In genomic region chr11:6297831-6298230, GRCh38 we compare ENCODE assay signal across 11 cellular contexts. TPM values are rescaled to one million over a fixed set of nuclear protein-coding genes. Genes with fewer than 3 reads are reported as not detected.
DNase-seq lines count a peak whose midpoint lies in the region; ATAC-seq and TF ChIP-seq lines count a peak whose summit lies in the region.
"Had no signal": no experiment of that assay in that cellular context is flagged by ENCODE, and none has a peak within 500 bp of the region (broad histone marks: within the 10 kb centered on the region; RNA-seq: fewer than 3 reads in every experiment).

No MANE protein-coding gene starts in this region.

- H3K27me3 ChIP-seq in brain microvascular endothelial cell (replicated peaks) = no peaks in the 10 kb centered on the region
- no peaks in the 10 kb centered on the region for H3K27me3 ChIP-seq in neural cell (ENCODE audit: insufficient read depth, low read depth, low read length)
- no peaks in the 10 kb centered on the region for H3K27me3 ChIP-seq in PC-9 (ENCODE audit: insufficient read depth, low read depth)

- H4K20me1 ChIP-seq in neural cell (ENCODE audit: insufficient read depth) = no peaks in the 10 kb centered on the region
- no peaks in the 10 kb centered on the region for H4K20me1 ChIP-seq in PC-9 (ENCODE audit: insufficient read depth)

- POLR2A ChIA-PET in PC-9 (lab: Charles Lee; ENCODE audit: unreplicated experiment) = no interaction called here

- ATAC-seq in GM19455 (IDR thresholded peaks at IDR 0.05; ENCODE audit: unreplicated experiment) = no peak
- no peak for ATAC-seq in HG03280 (IDR thresholded peaks at IDR 0.05; ENCODE audit: unreplicated experiment)

- DNase-seq in ELR (ENCODE audit: low read depth) (peak; percentile 46), KBM-7 (peak; percentile 8), brain microvascular endothelial cell (no peak), PC-9 (no peak), GM19238 (ENCODE audit: insufficient read length, low spot score) (no peak)
- DNase-seq: activated CD4-positive, alpha-beta T cell treated with anti-CD3 and anti-CD28 coated beads for 1 hour; NCI-H446 treated with DMSO at 0.1 percent for 48 hours had no signal

- H3K4me1 ChIP-seq in PC-9 (replicated peaks; ENCODE audit: insufficient read depth) = no peaks in the 10 kb centered on the region

- H3K79me2 ChIP-seq in neural cell (replicated peaks; ENCODE audit: insufficient read depth, low read length) (no peaks in the 10 kb centered on the region), PC-9 (ENCODE audit: low read depth) (no peaks in the 10 kb centered on the region)

- H3K36me3 ChIP-seq in brain microvascular endothelial cell (replicated peaks) (no peaks in the 10 kb centered on the region), neural cell (ENCODE audit: insufficient read depth, low read length) (no peaks in the 10 kb centered on the region), PC-9 (ENCODE audit: low read depth) (no peaks in the 10 kb centered on the region)

- no peaks in the 10 kb centered on the region for H3K9me2 ChIP-seq in neural cell (ENCODE audit: insufficient read depth, low read length)
- H3K9me2 ChIP-seq in PC-9 (ENCODE audit: insufficient read depth) = no peaks in the 10 kb centered on the region

- peak; percentile 49 for TF ChIP-seq CTCF in brain microvascular endothelial cell (IDR thresholded peaks at IDR 0.05; ENCODE audit: low read depth, low read length, missing control alignments)
- peak; percentile 39 for TF ChIP-seq CTCF in neural cell (IDR thresholded peaks at IDR 0.05; ENCODE audit: poor library complexity, severe bottlenecking)
- TF ChIP-seq CTCF in PC-9 (conservative IDR thresholded peaks at IDR 0.05) = no peak

- H3F3A ChIP-seq in neural cell (ENCODE audit: insufficient read depth, low read length, poor library complexity, severe bottlenecking) = no peaks in the 10 kb centered on the region
- no peaks in the 10 kb centered on the region for H3F3A ChIP-seq in PC-9 (ENCODE audit: insufficient read depth, low read depth)

- in situ Hi-C loops in KBM-7 (cut with MboI; ENCODE audit: low pct_unique_long_range_greater_than_20kb, low sequenced_read_pairs) = no loop called here
- in situ Hi-C loops in brain microvascular endothelial cell (cut with HindIII; ENCODE audit: low pct_ligation_motif_present, low sequenced_read_pairs) = no loop called here

- no peak overlapping the region for H3K27ac ChIP-seq in brain microvascular endothelial cell
- no peak overlapping the region for H3K27ac ChIP-seq in neural cell (ENCODE audit: low read length)
- no peak overlapping the region for H3K27ac ChIP-seq in PC-9

- intact Hi-C loops in PC-9 (cut with micrococcal nuclease; ENCODE audit: unreplicated experiment) = no loop called here

- TF ChIP-seq EP300 in neural cell (conservative IDR thresholded peaks at IDR 0.05; ENCODE audit: poor library complexity, severe bottlenecking) = no peak

- CTCF ChIA-PET in PC-9 (lab: Charles Lee) = interaction anchor here (1.3 kb wide), 1 partner anchor 46 kb away, joined by 3 read pairs; no protein-coding TSS in a partner anchor

- H3K9me3 ChIP-seq in neural cell (ENCODE audit: low read length) (no peaks in the 10 kb centered on the region), PC-9 (ENCODE audit: insufficient read depth, low read depth) (no peaks in the 10 kb centered on the region)

- H3K4me2 ChIP-seq in neural cell (ENCODE audit: low read length) (no peak overlapping the region), PC-9 (no peak overlapping the region)

- H2AFZ ChIP-seq in neural cell (ENCODE audit: low read depth, low read length) (no peak overlapping the region), PC-9 (no peak overlapping the region)

- no TSS peak for BruUV-seq in PC-9 (replicated peaks; lab: Mats Ljungman, UMichigan)

- no peak overlapping the region for H3K4me3 ChIP-seq in brain microvascular endothelial cell (ENCODE audit: low read depth, low read length)
- no peak overlapping the region for H3K4me3 ChIP-seq in neural cell (ENCODE audit: low read length)
- no peak overlapping the region for H3K4me3 ChIP-seq in PC-9

- H3K9ac ChIP-seq in neural cell (ENCODE audit: low read length) = no peak overlapping the region

- peak; percentile 20 for TF ChIP-seq RAD21 in neural cell (conservative IDR thresholded peaks at IDR 0.05)

TF ChIP-seq in neural cell, 6 proteins besides CTCF, POLR2A, EP300 and RAD21:
- TF ChIP-seq REST (IDR thresholded peaks at IDR 0.05; ENCODE audit: borderline replicate concordance) = no peak
- peak; percentile 17 for TF ChIP-seq SMC3 (conservative IDR thresholded peaks at IDR 0.05; ENCODE audit: poor library complexity)
TF ChIP-seq in neural cell: peak in this region for 1.

RNA-seq across cellular contexts. Expression of gene CAVIN3, which starts 22.5 kb away (rescaled TPM):
- polyA plus RNA-seq in neural cell = not detected in 2 replicates
- not detected in 2 replicates for polyA minus RNA-seq in neural cell
- 25.7 and 26.0 TPM in 2 replicates for total RNA-seq in PC-9 (2021)

RNA-seq across cellular contexts. Expression of gene CCKBR, which starts 38.2 kb away (rescaled TPM):
- polyA plus RNA-seq in neural cell = 3.9 and 8.6 TPM in 2 replicates
- polyA minus RNA-seq in neural cell = 2.7 and 3.5 TPM in 2 replicates
- not detected in 2 replicates for total RNA-seq in PC-9 (2021)
- total RNA-seq: ureter had no signal

RNA-seq across cellular contexts. Expression of gene CNGA4, which starts 58.9 kb away (rescaled TPM):
- not detected in 2 replicates for polyA plus RNA-seq in neural cell
- not detected in 2 replicates for polyA minus RNA-seq in neural cell
- total RNA-seq in PC-9 (2021) = 0.20 TPM in 1 of 2 replicates, not detected in the other

Comparison
In these comparisons a context has a peak if more than half of its experiments do, and no peak if none do; other contexts are left out.
1. DNase-seq: peak in ELR (single experiment) and KBM-7 (single experiment); none in brain microvascular endothelial cell (single experiment), PC-9 (0 of 2) and GM19238 (single experiment).